In genomic region chr7:65927489-65928448, GRCh38 we compare ENCODE assay signal across 2 cellular contexts.
TF ChIP-seq lines count a peak whose summit lies in the region.

No MANE protein-coding gene starts in this region.

TF ChIP-seq in HEK293T, 16 proteins besides CTCF, POLR2A, EP300 and RAD21:
- no peak for TF ChIP-seq HDGF (IDR thresholded peaks at IDR 0.05; ENCODE audit: borderline replicate concordance)
- no peak for TF ChIP-seq L3MBTL2 (conservative IDR thresholded peaks at IDR 0.05)
- TF ChIP-seq TARDBP (IDR thresholded peaks at IDR 0.05) = no peak
- TF ChIP-seq PKNOX1 (IDR thresholded peaks at IDR 0.05) = peak; percentile 36
- TF ChIP-seq ELF4 (IDR thresholded peaks at IDR 0.05) = no peak

TF ChIP-seq in K562, 482 proteins besides CTCF, POLR2A, EP300 and RAD21 (continues in another document):
- TF ChIP-seq POLR2AphosphoS5 (IDR thresholded peaks at IDR 0.05; ENCODE audit: control insufficient read depth, insufficient read depth, low read depth, low read length) = peak; percentile 46; the same call in 1 of the 2 replicates
- TF ChIP-seq, protein P1, sequence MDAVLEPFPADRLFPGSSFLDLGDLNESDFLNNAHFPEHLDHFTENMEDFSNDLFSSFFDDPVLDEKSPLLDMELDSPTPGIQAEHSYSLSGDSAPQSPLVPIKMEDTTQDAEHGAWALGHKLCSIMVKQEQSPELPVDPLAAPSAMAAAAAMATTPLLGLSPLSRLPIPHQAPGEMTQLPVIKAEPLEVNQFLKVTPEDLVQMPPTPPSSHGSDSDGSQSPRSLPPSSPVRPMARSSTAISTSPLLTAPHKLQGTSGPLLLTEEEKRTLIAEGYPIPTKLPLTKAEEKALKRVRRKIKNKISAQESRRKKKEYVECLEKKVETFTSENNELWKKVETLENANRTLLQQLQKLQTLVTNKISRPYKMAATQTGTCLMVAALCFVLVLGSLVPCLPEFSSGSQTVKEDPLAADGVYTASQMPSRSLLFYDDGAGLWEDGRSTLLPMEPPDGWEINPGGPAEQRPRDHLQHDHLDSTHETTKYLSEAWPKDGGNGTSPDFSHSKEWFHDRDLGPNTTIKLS (IDR thresholded peaks at IDR 0.05; ENCODE audit: borderline replicate concordance, low read depth) = no peak
- TF ChIP-seq ZNF785 (CRISPR knock-in tag; IDR thresholded peaks at IDR 0.05) = no peak
- TF ChIP-seq, protein P2, sequence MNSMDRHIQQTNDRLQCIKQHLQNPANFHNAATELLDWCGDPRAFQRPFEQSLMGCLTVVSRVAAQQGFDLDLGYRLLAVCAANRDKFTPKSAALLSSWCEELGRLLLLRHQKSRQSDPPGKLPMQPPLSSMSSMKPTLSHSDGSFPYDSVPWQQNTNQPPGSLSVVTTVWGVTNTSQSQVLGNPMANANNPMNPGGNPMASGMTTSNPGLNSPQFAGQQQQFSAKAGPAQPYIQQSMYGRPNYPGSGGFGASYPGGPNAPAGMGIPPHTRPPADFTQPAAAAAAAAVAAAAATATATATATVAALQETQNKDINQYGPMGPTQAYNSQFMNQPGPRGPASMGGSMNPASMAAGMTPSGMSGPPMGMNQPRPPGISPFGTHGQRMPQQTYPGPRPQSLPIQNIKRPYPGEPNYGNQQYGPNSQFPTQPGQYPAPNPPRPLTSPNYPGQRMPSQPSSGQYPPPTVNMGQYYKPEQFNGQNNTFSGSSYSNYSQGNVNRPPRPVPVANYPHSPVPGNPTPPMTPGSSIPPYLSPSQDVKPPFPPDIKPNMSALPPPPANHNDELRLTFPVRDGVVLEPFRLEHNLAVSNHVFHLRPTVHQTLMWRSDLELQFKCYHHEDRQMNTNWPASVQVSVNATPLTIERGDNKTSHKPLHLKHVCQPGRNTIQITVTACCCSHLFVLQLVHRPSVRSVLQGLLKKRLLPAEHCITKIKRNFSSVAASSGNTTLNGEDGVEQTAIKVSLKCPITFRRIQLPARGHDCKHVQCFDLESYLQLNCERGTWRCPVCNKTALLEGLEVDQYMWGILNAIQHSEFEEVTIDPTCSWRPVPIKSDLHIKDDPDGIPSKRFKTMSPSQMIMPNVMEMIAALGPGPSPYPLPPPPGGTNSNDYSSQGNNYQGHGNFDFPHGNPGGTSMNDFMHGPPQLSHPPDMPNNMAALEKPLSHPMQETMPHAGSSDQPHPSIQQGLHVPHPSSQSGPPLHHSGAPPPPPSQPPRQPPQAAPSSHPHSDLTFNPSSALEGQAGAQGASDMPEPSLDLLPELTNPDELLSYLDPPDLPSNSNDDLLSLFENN (IDR thresholded peaks at IDR 0.05; ENCODE audit: low read depth in 2 of 2, low read length in 2 of 2) = peak in 1 of 2 experiments; percentile 67; a peak in 2 of 4 replicates
- TF ChIP-seq GMEB1 (CRISPR knock-in tag; IDR thresholded peaks at IDR 0.05) = no peak
- peak; percentile 56; the same call in 1 of the 2 replicates for TF ChIP-seq GATAD2B (IDR thresholded peaks at IDR 0.05; ENCODE audit: borderline replicate concordance)
- TF ChIP-seq XRCC5 (IDR thresholded peaks at IDR 0.05; ENCODE audit: low read depth, low read length) = no peak
- TF ChIP-seq RNF2 (IDR thresholded peaks at IDR 0.05) = peak; percentile 69; the same call in 1 of the 2 replicates
- peak; percentile 24; the same call in 1 of the 2 replicates for TF ChIP-seq GABPB1 (CRISPR knock-in tag; IDR thresholded peaks at IDR 0.05)
- TF ChIP-seq ATF7 (IDR thresholded peaks at IDR 0.05) = peak; percentile 47; the same call in 1 of the 2 replicates
- no peak for TF ChIP-seq U2AF2 (optimal IDR thresholded peaks at IDR 0.05; ENCODE audit: low read depth, low read length)
- TF ChIP-seq, protein P3, sequence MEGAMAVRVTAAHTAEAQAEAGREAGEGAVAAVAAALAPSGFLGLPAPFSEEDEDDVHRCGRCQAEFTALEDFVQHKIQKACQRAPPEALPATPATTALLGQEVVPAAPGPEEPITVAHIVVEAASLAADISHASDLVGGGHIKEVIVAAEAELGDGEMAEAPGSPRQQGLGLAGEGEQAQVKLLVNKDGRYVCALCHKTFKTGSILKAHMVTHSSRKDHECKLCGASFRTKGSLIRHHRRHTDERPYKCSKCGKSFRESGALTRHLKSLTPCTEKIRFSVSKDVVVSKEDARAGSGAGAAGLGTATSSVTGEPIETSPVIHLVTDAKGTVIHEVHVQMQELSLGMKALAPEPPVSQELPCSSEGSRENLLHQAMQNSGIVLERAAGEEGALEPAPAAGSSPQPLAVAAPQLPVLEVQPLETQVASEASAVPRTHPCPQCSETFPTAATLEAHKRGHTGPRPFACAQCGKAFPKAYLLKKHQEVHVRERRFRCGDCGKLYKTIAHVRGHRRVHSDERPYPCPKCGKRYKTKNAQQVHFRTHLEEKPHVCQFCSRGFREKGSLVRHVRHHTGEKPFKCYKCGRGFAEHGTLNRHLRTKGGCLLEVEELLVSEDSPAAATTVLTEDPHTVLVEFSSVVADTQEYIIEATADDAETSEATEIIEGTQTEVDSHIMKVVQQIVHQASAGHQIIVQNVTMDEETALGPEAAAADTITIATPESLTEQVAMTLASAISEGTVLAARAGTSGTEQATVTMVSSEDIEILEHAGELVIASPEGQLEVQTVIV (CRISPR knock-in tag; IDR thresholded peaks at IDR 0.05; ENCODE audit: borderline replicate concordance) = no peak
- no peak for TF ChIP-seq IRF1 (CRISPR knock-in tag; IDR thresholded peaks at IDR 0.05; ENCODE audit: borderline replicate concordance)
- no peak for TF ChIP-seq ATF1 (CRISPR knock-in tag; IDR thresholded peaks at IDR 0.05)
- peak; percentile 74 for TF ChIP-seq ATF1 (tag; IDR thresholded peaks at IDR 0.05)
- TF ChIP-seq SMARCA5 (IDR thresholded peaks at IDR 0.05) = no peak
- TF ChIP-seq, protein P4, sequence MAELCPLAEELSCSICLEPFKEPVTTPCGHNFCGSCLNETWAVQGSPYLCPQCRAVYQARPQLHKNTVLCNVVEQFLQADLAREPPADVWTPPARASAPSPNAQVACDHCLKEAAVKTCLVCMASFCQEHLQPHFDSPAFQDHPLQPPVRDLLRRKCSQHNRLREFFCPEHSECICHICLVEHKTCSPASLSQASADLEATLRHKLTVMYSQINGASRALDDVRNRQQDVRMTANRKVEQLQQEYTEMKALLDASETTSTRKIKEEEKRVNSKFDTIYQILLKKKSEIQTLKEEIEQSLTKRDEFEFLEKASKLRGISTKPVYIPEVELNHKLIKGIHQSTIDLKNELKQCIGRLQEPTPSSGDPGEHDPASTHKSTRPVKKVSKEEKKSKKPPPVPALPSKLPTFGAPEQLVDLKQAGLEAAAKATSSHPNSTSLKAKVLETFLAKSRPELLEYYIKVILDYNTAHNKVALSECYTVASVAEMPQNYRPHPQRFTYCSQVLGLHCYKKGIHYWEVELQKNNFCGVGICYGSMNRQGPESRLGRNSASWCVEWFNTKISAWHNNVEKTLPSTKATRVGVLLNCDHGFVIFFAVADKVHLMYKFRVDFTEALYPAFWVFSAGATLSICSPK (IDR thresholded peaks at IDR 0.05; ENCODE audit: borderline replicate concordance) = no peak
- TF ChIP-seq KAT7 (CRISPR knock-in tag; IDR thresholded peaks at IDR 0.05; ENCODE audit: borderline replicate concordance) = no peak
- TF ChIP-seq SMARCE1 (IDR thresholded peaks at IDR 0.05) = peak; percentile 60
- no peak for TF ChIP-seq GTF2A2 (tag; IDR thresholded peaks at IDR 0.05)
- no peak for TF ChIP-seq STAG1 (CRISPR knock-in tag; IDR thresholded peaks at IDR 0.05; ENCODE audit: borderline replicate concordance)
- TF ChIP-seq, protein P5, sequence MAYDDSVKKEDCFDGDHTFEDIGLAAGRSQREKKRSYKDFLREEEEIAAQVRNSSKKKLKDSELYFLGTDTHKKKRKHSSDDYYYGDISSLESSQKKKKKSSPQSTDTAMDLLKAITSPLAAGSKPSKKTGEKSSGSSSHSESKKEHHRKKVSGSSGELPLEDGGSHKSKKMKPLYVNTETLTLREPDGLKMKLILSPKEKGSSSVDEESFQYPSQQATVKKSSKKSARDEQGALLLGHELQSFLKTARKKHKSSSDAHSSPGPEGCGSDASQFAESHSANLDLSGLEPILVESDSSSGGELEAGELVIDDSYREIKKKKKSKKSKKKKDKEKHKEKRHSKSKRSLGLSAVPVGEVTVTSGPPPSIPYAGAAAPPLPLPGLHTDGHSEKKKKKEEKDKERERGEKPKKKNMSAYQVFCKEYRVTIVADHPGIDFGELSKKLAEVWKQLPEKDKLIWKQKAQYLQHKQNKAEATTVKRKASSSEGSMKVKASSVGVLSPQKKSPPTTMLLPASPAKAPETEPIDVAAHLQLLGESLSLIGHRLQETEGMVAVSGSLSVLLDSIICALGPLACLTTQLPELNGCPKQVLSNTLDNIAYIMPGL (CRISPR knock-in tag; IDR thresholded peaks at IDR 0.05) = no peak
- no peak for TF ChIP-seq KHSRP (IDR thresholded peaks at IDR 0.05)
- TF ChIP-seq NCOA6 (IDR thresholded peaks at IDR 0.05) = no peak
- TF ChIP-seq, protein P6, sequence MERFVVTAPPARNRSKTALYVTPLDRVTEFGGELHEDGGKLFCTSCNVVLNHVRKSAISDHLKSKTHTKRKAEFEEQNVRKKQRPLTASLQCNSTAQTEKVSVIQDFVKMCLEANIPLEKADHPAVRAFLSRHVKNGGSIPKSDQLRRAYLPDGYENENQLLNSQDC (CRISPR knock-in tag; IDR thresholded peaks at IDR 0.05) = no peak
- no peak for TF ChIP-seq CBX8 (IDR thresholded peaks at IDR 0.05; ENCODE audit: borderline replicate concordance, extremely low read depth, low read depth, low read length, poor library complexity, severe bottlenecking)
- TF ChIP-seq JUND (IDR thresholded peaks at IDR 0.05; ENCODE audit: borderline replicate concordance, low read depth, low read length) = no peak; the same call in 1 of the 2 replicates
- peak; percentile 33; the same call in 1 of the 3 replicates for TF ChIP-seq JUND (tag; IDR thresholded peaks at IDR 0.05; ENCODE audit: borderline replicate concordance, low read depth, low read length)
- TF ChIP-seq, protein P7, sequence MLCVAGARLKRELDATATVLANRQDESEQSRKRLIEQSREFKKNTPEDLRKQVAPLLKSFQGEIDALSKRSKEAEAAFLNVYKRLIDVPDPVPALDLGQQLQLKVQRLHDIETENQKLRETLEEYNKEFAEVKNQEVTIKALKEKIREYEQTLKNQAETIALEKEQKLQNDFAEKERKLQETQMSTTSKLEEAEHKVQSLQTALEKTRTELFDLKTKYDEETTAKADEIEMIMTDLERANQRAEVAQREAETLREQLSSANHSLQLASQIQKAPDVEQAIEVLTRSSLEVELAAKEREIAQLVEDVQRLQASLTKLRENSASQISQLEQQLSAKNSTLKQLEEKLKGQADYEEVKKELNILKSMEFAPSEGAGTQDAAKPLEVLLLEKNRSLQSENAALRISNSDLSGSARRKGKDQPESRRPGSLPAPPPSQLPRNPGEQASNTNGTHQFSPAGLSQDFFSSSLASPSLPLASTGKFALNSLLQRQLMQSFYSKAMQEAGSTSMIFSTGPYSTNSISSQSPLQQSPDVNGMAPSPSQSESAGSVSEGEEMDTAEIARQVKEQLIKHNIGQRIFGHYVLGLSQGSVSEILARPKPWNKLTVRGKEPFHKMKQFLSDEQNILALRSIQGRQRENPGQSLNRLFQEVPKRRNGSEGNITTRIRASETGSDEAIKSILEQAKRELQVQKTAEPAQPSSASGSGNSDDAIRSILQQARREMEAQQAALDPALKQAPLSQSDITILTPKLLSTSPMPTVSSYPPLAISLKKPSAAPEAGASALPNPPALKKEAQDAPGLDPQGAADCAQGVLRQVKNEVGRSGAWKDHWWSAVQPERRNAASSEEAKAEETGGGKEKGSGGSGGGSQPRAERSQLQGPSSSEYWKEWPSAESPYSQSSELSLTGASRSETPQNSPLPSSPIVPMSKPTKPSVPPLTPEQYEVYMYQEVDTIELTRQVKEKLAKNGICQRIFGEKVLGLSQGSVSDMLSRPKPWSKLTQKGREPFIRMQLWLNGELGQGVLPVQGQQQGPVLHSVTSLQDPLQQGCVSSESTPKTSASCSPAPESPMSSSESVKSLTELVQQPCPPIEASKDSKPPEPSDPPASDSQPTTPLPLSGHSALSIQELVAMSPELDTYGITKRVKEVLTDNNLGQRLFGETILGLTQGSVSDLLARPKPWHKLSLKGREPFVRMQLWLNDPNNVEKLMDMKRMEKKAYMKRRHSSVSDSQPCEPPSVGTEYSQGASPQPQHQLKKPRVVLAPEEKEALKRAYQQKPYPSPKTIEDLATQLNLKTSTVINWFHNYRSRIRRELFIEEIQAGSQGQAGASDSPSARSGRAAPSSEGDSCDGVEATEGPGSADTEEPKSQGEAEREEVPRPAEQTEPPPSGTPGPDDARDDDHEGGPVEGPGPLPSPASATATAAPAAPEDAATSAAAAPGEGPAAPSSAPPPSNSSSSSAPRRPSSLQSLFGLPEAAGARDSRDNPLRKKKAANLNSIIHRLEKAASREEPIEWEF (CRISPR knock-in tag; IDR thresholded peaks at IDR 0.05) = no peak
- TF ChIP-seq TRIM28 (IDR thresholded peaks at IDR 0.05) = peak; percentile 64; the same call in 1 of the 2 replicates
- TF ChIP-seq ARHGAP35 (IDR thresholded peaks at IDR 0.05; ENCODE audit: partially characterized antibody) = no peak
